Comparison of ENCODE assay signal across 2 cellular contexts in genomic region chr10:95236068-95236903, GRCh38.
TF ChIP-seq lines count a peak whose summit lies in the region.

No MANE protein-coding gene starts in this region.

TF ChIP-seq in IMR-90, 13 proteins besides CTCF, POLR2A, EP300 and RAD21:
- TF ChIP-seq NFE2L2 (IDR thresholded peaks at IDR 0.05; ENCODE audit: low read depth, low read length) (peak; percentile 68), CEBPB (IDR thresholded peaks at IDR 0.05; ENCODE audit: low read depth, low read length) (peak; percentile 28; the same call in 1 of the 2 replicates), FOS (IDR thresholded peaks at IDR 0.05; ENCODE audit: low read depth, low read length) (peak; percentile 89), RFX5 (IDR thresholded peaks at IDR 0.05; ENCODE audit: low read depth, low read length) (no peak)

TF ChIP-seq in K562, 482 proteins besides CTCF, POLR2A, EP300 and RAD21:
- TF ChIP-seq FOSL1 (tag; conservative IDR thresholded peaks at IDR 0.05) (peak; percentile 72), E2F5 (CRISPR knock-in tag; IDR thresholded peaks at IDR 0.05) (no peak), JUND (IDR thresholded peaks at IDR 0.05; ENCODE audit: borderline replicate concordance, low read depth, low read length) (peak; percentile 41; the same call in 1 of the 2 replicates), JUND (tag; IDR thresholded peaks at IDR 0.05; ENCODE audit: borderline replicate concordance, low read depth, low read length) (0 out of 3 replicates have a peak, but pooled peaks have one; percentile 15), NR4A1 (CRISPR knock-in tag; IDR thresholded peaks at IDR 0.05) (no peak), NR4A1 (tag; IDR thresholded peaks at IDR 0.05) (no peak), IRF2 (CRISPR knock-in tag; IDR thresholded peaks at IDR 0.05) (no peak), MCM3 (IDR thresholded peaks at IDR 0.05) (no peak), ATF2 (CRISPR knock-in tag; IDR thresholded peaks at IDR 0.05) (no peak), NFE2 (IDR thresholded peaks at IDR 0.05; ENCODE audit: low read depth) (no peak), JUN (IDR thresholded peaks at IDR 0.05; ENCODE audit: borderline replicate concordance, low read depth, low read length) (peak; percentile 61; the same call in 1 of the 2 replicates), JUN (CRISPR knock-in tag; IDR thresholded peaks at IDR 0.05; ENCODE audit: borderline replicate concordance) (no peak), PKNOX1 (IDR thresholded peaks at IDR 0.05) (peak; percentile 65), HMBOX1 (IDR thresholded peaks at IDR 0.05) (peak; percentile 51; the same call in 1 of the 2 replicates), C11orf30 (IDR thresholded peaks at IDR 0.05; ENCODE audit: low read depth) (peak; percentile 35; the same call in 1 of the 2 replicates), TCF7 (IDR thresholded peaks at IDR 0.05; ENCODE audit: borderline replicate concordance) (no peak), KDM1A (IDR thresholded peaks at IDR 0.05) (peak; percentile 33 to 66; a peak in 1 of 4 replicates), MEIS2 (IDR thresholded peaks at IDR 0.05; ENCODE audit: partially characterized antibody) (peak; percentile 66), ZBTB5 (IDR thresholded peaks at IDR 0.05) (no peak), ZNF316 (IDR thresholded peaks at IDR 0.05) (peak; percentile 30; the same call in 1 of the 2 replicates), PREB (CRISPR knock-in tag; IDR thresholded peaks at IDR 0.05) (no peak), ATF3 (IDR thresholded peaks at IDR 0.05) (peak; percentile 60), ATF3 (CRISPR knock-in tag; conservative IDR thresholded peaks at IDR 0.05) (no peak), RAD51 (IDR thresholded peaks at IDR 0.05; ENCODE audit: borderline replicate concordance, low read depth) (no peak)
